In the genomic region with DNA sequence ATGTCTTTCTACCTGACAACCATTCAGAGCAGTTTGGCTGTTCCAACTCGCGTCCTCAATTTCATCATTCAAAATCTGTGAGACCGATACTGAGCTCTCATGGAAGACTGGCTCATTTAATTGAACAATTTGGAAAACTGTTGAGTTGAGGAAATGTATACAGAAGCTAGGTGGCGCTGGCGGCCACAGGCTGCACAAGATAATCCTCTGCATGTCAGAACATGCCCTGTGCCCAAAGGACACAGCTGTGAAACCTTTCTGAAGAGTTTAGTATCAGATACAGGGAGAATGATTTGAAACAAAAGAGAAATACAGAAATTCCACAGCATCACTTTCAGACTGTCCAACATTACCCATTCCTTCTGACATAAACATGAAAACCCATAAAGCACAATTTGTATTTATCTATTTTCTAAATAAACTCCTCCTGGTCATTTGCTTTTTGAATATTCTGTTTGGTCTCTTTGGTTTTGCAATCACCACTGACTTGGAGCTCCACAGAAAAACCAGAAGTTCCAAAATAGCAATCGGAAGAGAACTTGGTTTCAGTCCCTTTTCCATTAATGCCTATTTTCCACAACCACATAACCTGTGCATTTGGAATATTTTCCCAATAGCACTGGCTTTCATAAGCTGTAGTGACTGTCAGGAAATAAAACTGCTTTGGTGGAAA, we compare ENCODE assay signal across 1 cellular context.
TF ChIP-seq lines count a peak whose summit lies in the region.

No MANE protein-coding gene starts in this region.

TF ChIP-seq in GM12878, 131 proteins besides CTCF, POLR2A, EP300 and RAD21 (continued from another document and continues in another):
- TF ChIP-seq, protein P1, sequence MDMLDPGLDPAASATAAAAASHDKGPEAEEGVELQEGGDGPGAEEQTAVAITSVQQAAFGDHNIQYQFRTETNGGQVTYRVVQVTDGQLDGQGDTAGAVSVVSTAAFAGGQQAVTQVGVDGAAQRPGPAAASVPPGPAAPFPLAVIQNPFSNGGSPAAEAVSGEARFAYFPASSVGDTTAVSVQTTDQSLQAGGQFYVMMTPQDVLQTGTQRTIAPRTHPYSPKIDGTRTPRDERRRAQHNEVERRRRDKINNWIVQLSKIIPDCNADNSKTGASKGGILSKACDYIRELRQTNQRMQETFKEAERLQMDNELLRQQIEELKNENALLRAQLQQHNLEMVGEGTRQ (IDR thresholded peaks at IDR 0.05; ENCODE audit: borderline replicate concordance, low read depth, low read length) = no peak
- peak; percentile 51; the same call in 1 of the 2 replicates for TF ChIP-seq MTA2 (IDR thresholded peaks at IDR 0.05; ENCODE audit: low read depth)
- no peak for TF ChIP-seq MXI1 (IDR thresholded peaks at IDR 0.05; ENCODE audit: low read depth, low read length)
- no peak for TF ChIP-seq RB1 (IDR thresholded peaks at IDR 0.05; ENCODE audit: borderline replicate concordance)
- TF ChIP-seq SRF (IDR thresholded peaks at IDR 0.05; ENCODE audit: low read depth in 2 of 2, low read length in 2 of 2) = no peak
- no peak for TF ChIP-seq JUND (IDR thresholded peaks at IDR 0.05; ENCODE audit: low read depth, low read length)
- TF ChIP-seq NFYA (IDR thresholded peaks at IDR 0.05; ENCODE audit: borderline replicate concordance, low read depth, low read length) = no peak
- peak; percentile 70 for TF ChIP-seq SMARCA5 (IDR thresholded peaks at IDR 0.05)
- TF ChIP-seq, protein P2, sequence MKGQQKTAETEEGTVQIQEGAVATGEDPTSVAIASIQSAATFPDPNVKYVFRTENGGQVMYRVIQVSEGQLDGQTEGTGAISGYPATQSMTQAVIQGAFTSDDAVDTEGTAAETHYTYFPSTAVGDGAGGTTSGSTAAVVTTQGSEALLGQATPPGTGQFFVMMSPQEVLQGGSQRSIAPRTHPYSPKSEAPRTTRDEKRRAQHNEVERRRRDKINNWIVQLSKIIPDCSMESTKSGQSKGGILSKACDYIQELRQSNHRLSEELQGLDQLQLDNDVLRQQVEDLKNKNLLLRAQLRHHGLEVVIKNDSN (IDR thresholded peaks at IDR 0.05; ENCODE audit: borderline replicate concordance, extremely low read length, insufficient read depth, low read depth, low read length) = no peak
- 0 out of 2 replicates have a peak, but pooled peaks have one; percentile 27 for TF ChIP-seq DPF2 (IDR thresholded peaks at IDR 0.05)
- TF ChIP-seq, protein P3, sequence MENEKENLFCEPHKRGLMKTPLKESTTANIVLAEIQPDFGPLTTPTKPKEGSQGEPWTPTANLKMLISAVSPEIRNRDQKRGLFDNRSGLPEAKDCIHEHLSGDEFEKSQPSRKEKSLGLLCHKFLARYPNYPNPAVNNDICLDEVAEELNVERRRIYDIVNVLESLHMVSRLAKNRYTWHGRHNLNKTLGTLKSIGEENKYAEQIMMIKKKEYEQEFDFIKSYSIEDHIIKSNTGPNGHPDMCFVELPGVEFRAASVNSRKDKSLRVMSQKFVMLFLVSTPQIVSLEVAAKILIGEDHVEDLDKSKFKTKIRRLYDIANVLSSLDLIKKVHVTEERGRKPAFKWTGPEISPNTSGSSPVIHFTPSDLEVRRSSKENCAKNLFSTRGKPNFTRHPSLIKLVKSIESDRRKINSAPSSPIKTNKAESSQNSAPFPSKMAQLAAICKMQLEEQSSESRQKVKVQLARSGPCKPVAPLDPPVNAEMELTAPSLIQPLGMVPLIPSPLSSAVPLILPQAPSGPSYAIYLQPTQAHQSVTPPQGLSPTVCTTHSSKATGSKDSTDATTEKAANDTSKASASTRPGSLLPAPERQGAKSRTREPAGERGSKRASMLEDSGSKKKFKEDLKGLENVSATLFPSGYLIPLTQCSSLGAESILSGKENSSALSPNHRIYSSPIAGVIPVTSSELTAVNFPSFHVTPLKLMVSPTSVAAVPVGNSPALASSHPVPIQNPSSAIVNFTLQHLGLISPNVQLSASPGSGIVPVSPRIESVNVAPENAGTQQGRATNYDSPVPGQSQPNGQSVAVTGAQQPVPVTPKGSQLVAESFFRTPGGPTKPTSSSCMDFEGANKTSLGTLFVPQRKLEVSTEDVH (IDR thresholded peaks at IDR 0.05; ENCODE audit: low read depth, partially characterized antibody) = no peak
- no peak for TF ChIP-seq POLR2AphosphoS5 (IDR thresholded peaks at IDR 0.05; ENCODE audit: low read length)
- TF ChIP-seq, protein P4, sequence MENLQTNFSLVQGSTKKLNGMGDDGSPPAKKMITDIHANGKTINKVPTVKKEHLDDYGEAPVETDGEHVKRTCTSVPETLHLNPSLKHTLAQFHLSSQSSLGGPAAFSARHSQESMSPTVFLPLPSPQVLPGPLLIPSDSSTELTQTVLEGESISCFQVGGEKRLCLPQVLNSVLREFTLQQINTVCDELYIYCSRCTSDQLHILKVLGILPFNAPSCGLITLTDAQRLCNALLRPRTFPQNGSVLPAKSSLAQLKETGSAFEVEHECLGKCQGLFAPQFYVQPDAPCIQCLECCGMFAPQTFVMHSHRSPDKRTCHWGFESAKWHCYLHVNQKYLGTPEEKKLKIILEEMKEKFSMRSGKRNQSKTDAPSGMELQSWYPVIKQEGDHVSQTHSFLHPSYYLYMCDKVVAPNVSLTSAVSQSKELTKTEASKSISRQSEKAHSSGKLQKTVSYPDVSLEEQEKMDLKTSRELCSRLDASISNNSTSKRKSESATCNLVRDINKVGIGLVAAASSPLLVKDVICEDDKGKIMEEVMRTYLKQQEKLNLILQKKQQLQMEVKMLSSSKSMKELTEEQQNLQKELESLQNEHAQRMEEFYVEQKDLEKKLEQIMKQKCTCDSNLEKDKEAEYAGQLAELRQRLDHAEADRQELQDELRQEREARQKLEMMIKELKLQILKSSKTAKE (IDR thresholded peaks at IDR 0.05; ENCODE audit: low read depth, poor library complexity, severe bottlenecking) = peak; percentile 95
- no peak for TF ChIP-seq SREBF1 (IDR thresholded peaks at IDR 0.05; ENCODE audit: low read length)
- no peak for TF ChIP-seq ESRRA (IDR thresholded peaks at IDR 0.05; ENCODE audit: low read length)
- TF ChIP-seq TCF7 (IDR thresholded peaks at IDR 0.05; ENCODE audit: borderline replicate concordance) = peak; percentile 13; the same call in 1 of the 2 replicates
- no peak for TF ChIP-seq NR2C1 (IDR thresholded peaks at IDR 0.05)
- TF ChIP-seq, protein P5, sequence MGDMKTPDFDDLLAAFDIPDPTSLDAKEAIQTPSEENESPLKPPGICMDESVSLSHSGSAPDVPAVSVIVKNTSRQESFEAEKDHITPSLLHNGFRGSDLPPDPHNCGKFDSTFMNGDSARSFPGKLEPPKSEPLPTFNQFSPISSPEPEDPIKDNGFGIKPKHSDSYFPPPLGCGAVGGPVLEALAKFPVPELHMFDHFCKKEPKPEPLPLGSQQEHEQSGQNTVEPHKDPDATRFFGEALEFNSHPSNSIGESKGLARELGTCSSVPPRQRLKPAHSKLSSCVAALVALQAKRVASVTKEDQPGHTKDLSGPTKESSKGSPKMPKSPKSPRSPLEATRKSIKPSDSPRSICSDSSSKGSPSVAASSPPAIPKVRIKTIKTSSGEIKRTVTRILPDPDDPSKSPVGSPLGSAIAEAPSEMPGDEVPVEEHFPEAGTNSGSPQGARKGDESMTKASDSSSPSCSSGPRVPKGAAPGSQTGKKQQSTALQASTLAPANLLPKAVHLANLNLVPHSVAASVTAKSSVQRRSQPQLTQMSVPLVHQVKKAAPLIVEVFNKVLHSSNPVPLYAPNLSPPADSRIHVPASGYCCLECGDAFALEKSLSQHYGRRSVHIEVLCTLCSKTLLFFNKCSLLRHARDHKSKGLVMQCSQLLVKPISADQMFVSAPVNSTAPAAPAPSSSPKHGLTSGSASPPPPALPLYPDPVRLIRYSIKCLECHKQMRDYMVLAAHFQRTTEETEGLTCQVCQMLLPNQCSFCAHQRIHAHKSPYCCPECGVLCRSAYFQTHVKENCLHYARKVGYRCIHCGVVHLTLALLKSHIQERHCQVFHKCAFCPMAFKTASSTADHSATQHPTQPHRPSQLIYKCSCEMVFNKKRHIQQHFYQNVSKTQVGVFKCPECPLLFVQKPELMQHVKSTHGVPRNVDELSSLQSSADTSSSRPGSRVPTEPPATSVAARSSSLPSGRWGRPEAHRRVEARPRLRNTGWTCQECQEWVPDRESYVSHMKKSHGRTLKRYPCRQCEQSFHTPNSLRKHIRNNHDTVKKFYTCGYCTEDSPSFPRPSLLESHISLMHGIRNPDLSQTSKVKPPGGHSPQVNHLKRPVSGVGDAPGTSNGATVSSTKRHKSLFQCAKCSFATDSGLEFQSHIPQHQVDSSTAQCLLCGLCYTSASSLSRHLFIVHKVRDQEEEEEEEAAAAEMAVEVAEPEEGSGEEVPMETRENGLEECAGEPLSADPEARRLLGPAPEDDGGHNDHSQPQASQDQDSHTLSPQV (IDR thresholded peaks at IDR 0.05) = no peak
- 0 out of 2 replicates have a peak, but pooled peaks have one; percentile 8 for TF ChIP-seq BCL11A (IDR thresholded peaks at IDR 0.05; ENCODE audit: low read depth, low read length)
- TF ChIP-seq PAX8 (IDR thresholded peaks at IDR 0.05) = peak; percentile 82; the same call in 1 of the 2 replicates
- TF ChIP-seq FOXM1 (IDR thresholded peaks at IDR 0.05; ENCODE audit: low read depth, low read length) = no peak
- 0 out of 2 replicates have a peak, but pooled peaks have one; percentile 16 for TF ChIP-seq MEF2A (IDR thresholded peaks at IDR 0.05; ENCODE audit: insufficient read depth, low read depth, low read length)
- TF ChIP-seq, protein P6, sequence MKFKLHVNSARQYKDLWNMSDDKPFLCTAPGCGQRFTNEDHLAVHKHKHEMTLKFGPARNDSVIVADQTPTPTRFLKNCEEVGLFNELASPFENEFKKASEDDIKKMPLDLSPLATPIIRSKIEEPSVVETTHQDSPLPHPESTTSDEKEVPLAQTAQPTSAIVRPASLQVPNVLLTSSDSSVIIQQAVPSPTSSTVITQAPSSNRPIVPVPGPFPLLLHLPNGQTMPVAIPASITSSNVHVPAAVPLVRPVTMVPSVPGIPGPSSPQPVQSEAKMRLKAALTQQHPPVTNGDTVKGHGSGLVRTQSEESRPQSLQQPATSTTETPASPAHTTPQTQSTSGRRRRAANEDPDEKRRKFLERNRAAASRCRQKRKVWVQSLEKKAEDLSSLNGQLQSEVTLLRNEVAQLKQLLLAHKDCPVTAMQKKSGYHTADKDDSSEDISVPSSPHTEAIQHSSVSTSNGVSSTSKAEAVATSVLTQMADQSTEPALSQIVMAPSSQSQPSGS (IDR thresholded peaks at IDR 0.05; ENCODE audit: low read length) = no peak
- no peak for TF ChIP-seq ZNF217 (IDR thresholded peaks at IDR 0.05)
- no peak for TF ChIP-seq RCOR1 (conservative IDR thresholded peaks at IDR 0.05; ENCODE audit: low read depth, low read length)
- TF ChIP-seq RUNX3 (IDR thresholded peaks at IDR 0.05; ENCODE audit: low read length) = peak; percentile 54; the same call in 1 of the 2 replicates
- TF ChIP-seq, protein P7, sequence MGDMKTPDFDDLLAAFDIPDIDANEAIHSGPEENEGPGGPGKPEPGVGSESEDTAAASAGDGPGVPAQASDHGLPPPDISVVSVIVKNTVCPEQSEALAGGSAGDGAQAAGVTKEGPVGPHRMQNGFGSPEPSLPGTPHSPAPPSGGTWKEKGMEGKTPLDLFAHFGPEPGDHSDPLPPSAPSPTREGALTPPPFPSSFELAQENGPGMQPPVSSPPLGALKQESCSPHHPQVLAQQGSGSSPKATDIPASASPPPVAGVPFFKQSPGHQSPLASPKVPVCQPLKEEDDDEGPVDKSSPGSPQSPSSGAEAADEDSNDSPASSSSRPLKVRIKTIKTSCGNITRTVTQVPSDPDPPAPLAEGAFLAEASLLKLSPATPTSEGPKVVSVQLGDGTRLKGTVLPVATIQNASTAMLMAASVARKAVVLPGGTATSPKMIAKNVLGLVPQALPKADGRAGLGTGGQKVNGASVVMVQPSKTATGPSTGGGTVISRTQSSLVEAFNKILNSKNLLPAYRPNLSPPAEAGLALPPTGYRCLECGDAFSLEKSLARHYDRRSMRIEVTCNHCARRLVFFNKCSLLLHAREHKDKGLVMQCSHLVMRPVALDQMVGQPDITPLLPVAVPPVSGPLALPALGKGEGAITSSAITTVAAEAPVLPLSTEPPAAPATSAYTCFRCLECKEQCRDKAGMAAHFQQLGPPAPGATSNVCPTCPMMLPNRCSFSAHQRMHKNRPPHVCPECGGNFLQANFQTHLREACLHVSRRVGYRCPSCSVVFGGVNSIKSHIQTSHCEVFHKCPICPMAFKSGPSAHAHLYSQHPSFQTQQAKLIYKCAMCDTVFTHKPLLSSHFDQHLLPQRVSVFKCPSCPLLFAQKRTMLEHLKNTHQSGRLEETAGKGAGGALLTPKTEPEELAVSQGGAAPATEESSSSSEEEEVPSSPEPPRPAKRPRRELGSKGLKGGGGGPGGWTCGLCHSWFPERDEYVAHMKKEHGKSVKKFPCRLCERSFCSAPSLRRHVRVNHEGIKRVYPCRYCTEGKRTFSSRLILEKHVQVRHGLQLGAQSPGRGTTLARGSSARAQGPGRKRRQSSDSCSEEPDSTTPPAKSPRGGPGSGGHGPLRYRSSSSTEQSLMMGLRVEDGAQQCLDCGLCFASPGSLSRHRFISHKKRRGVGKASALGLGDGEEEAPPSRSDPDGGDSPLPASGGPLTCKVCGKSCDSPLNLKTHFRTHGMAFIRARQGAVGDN (IDR thresholded peaks at IDR 0.05) = no peak
- no peak for TF ChIP-seq ZBED1 (IDR thresholded peaks at IDR 0.05; ENCODE audit: borderline replicate concordance)
- TF ChIP-seq HDAC6 (IDR thresholded peaks at IDR 0.05; ENCODE audit: unreplicated experiment) = no peak
- TF ChIP-seq POU2F2 (IDR thresholded peaks at IDR 0.05; ENCODE audit: borderline replicate concordance, low read depth, low read length) = 0 out of 3 replicates have a peak, but pooled peaks have one; percentile 25
- TF ChIP-seq NR2C2 (IDR thresholded peaks at IDR 0.05; ENCODE audit: borderline replicate concordance, control insufficient read depth, insufficient read length, low read depth) = no peak
- no peak for TF ChIP-seq YBX1 (IDR thresholded peaks at IDR 0.05)
- no peak for TF ChIP-seq SP1 (IDR thresholded peaks at IDR 0.05; ENCODE audit: low read depth, low read length)
- TF ChIP-seq JUNB (IDR thresholded peaks at IDR 0.05) = no peak
- no peak for TF ChIP-seq POLR2AphosphoS2 (IDR thresholded peaks at IDR 0.05; ENCODE audit: low read depth, low read length)
- peak; percentile 73 for TF ChIP-seq TCF12 (IDR thresholded peaks at IDR 0.05; ENCODE audit: low read depth, low read length)
- TF ChIP-seq, protein P8, sequence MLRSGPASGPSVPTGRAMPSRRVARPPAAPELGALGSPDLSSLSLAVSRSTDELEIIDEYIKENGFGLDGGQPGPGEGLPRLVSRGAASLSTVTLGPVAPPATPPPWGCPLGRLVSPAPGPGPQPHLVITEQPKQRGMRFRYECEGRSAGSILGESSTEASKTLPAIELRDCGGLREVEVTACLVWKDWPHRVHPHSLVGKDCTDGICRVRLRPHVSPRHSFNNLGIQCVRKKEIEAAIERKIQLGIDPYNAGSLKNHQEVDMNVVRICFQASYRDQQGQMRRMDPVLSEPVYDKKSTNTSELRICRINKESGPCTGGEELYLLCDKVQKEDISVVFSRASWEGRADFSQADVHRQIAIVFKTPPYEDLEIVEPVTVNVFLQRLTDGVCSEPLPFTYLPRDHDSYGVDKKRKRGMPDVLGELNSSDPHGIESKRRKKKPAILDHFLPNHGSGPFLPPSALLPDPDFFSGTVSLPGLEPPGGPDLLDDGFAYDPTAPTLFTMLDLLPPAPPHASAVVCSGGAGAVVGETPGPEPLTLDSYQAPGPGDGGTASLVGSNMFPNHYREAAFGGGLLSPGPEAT (IDR thresholded peaks at IDR 0.05; ENCODE audit: low read depth) = 0 out of 2 replicates have a peak, but pooled peaks have one; percentile 35
- TF ChIP-seq RAD51 (IDR thresholded peaks at IDR 0.05) = no peak
- TF ChIP-seq IRF4 (IDR thresholded peaks at IDR 0.05; ENCODE audit: low read depth, low read length) = no peak
- TF ChIP-seq SIX5 (IDR thresholded peaks at IDR 0.05; ENCODE audit: low read depth, low read length, severe bottlenecking) = no peak
- TF ChIP-seq EED (IDR thresholded peaks at IDR 0.05; ENCODE audit: low read depth) = peak; percentile 64
- no peak for TF ChIP-seq MYB (IDR thresholded peaks at IDR 0.05; ENCODE audit: borderline replicate concordance, low read depth, low read length)
- TF ChIP-seq TARDBP (IDR thresholded peaks at IDR 0.05; ENCODE audit: borderline replicate concordance) = no peak
- TF ChIP-seq SMC3 (IDR thresholded peaks at IDR 0.05; ENCODE audit: borderline replicate concordance, low read length) = peak; percentile 49; the same call in 1 of the 2 replicates
